8 cellular contexts compared by ENCODE assay signal in genomic region chr21:37266515-37267221, GRCh38. TPM values are rescaled to one million over a fixed set of nuclear protein-coding genes. Genes with fewer than 3 reads are reported as not detected.
DNase-seq lines count a peak whose midpoint lies in the region; ATAC-seq and TF ChIP-seq lines count a peak whose summit lies in the region.

No MANE protein-coding gene starts in this region.

- H3K4me1 ChIP-seq in ascending aorta (peaks cover 0 to 18% of the 10 kb centered on the region in 2 donors), smooth muscle cell (ENCODE audit: low read depth) (peaks cover 7% of the 10 kb centered on the region)

- DNase-seq in AG04450 (ENCODE audit: low read depth, low spot score) (no peak), GM12864 (ENCODE audit: low read depth) (no peak), NCI-H2029 (lab: John Stamatoyannopoulos, UW) (peak; percentile 89), ascending aorta (ENCODE audit: low spot score in 2 of 2) (no peak), iPS-NIHi11 (ENCODE audit: low spot score) (peak; percentile 52), smooth muscle cell (lab: John Stamatoyannopoulos, UW; ENCODE audit: unreplicated experiment) (no peak), AG08395 (ENCODE audit: low spot score) (no peak)

- POLR2A ChIA-PET in AG04450 (lab: Yijun Ruan, JAX), result interaction anchor here (0.7 to 2.5 kb wide), 6 partner anchors 9 to 297 kb away, joined by 3 to 22 read pairs (median 6); partner anchors contain the start of gene DYRK1A

- CTCF ChIA-PET in AG04450 (lab: Charles Lee), result interaction anchor here (1.3 kb wide), 1 partner anchor 16 kb away, joined by 5 read pairs; no protein-coding TSS in a partner anchor

- peaks cover 6% of the 10 kb centered on the region for H3F3A ChIP-seq in smooth muscle cell (ENCODE audit: low read depth)

- intact Hi-C loops in ascending aorta (cut with DNase I), result loop anchor here (1.0 to 5.0 kb wide), 8 partner anchors 45 to 1191 kb away; partner anchors contain the start of genes DYRK1A, PIGP and TTC3

- peak overlapping the region; percentile 100 for H3K27ac ChIP-seq in AG04450 (ENCODE audit: low read depth, low read length)
- peak overlapping the region; percentile 97 to 98 for H3K27ac ChIP-seq in ascending aorta
- H3K27ac ChIP-seq in smooth muscle cell (ENCODE audit: low read depth), result peak overlapping the region; percentile 98

- H2AFZ ChIP-seq in smooth muscle cell (ENCODE audit: low read depth), result peak overlapping the region; percentile 76

- H3K4me2 ChIP-seq in smooth muscle cell, result peak overlapping the region; percentile 92

- H3K79me2 ChIP-seq in smooth muscle cell (ENCODE audit: low read depth), result peaks cover 52% of the 10 kb centered on the region

- H3K27me3 ChIP-seq in AG04450 (ENCODE audit: control insufficient read depth, insufficient read depth, low read length) (no peaks in the 10 kb centered on the region), ascending aorta (no peaks in the 10 kb centered on the region), smooth muscle cell (ENCODE audit: low read depth) (no peaks in the 10 kb centered on the region)

- no peak for TF ChIP-seq CTCF in AG04450 (IDR thresholded peaks at IDR 0.05; ENCODE audit: low read depth, low read length)
- TF ChIP-seq CTCF in GM12864 (IDR thresholded peaks at IDR 0.05; ENCODE audit: low read depth, low read length, missing control alignments), result no peak
- TF ChIP-seq CTCF in ascending aorta (IDR thresholded peaks at IDR 0.05), result no peak
- TF ChIP-seq CTCF in smooth muscle cell (IDR thresholded peaks at IDR 0.05; ENCODE audit: borderline replicate concordance, insufficient read depth, poor library complexity, severe bottlenecking), result no peak

- H3K9me3 ChIP-seq in AG04450 (ENCODE audit: control insufficient read depth, insufficient read depth, low read length) (no peaks in the 10 kb centered on the region), ascending aorta (no peaks in the 10 kb centered on the region), smooth muscle cell (replicated peaks; ENCODE audit: low read depth) (no peaks in the 10 kb centered on the region)

- 2% methylated on average over 38 of the region's 39 CpGs for WGBS in smooth muscle cell (ENCODE audit: low lambda C conversion rate)

- peaks cover 14% of the 10 kb centered on the region for H4K20me1 ChIP-seq in smooth muscle cell (ENCODE audit: low read depth)

- peak overlapping the region; percentile 63 for H3K9ac ChIP-seq in smooth muscle cell (ENCODE audit: low read depth)

- peak overlapping the region; percentile 85 for H3K4me3 ChIP-seq in AG04450 (ENCODE audit: low read depth, low read length)
- H3K4me3 ChIP-seq in GM12864 (ENCODE audit: low read depth, low read length), result peak overlapping the region; percentile 91
- peak overlapping the region; percentile 81 to 93 for H3K4me3 ChIP-seq in ascending aorta
- peak overlapping the region; percentile 71 for H3K4me3 ChIP-seq in smooth muscle cell

- H3K36me3 ChIP-seq in ascending aorta, result no peaks in the 10 kb centered on the region
- H3K36me3 ChIP-seq in smooth muscle cell (ENCODE audit: low read depth), result no peaks in the 10 kb centered on the region

- peak; percentile 6 for ATAC-seq in HG02798 (IDR thresholded peaks at IDR 0.05; ENCODE audit: poor library complexity, unreplicated experiment)

RNA-seq across cellular contexts. Expression of gene VPS26C, which starts 0.5 kb away (rescaled TPM):
- 42.7 and 45.6 TPM in 2 replicates for polyA plus RNA-seq in AG04450 (2011; rRNA removed)
- 34.8 and 40.7 TPM in 2 replicates for polyA minus RNA-seq in AG04450 (2011; rRNA and poly(A)+ RNA removed)
- 137 TPM for total RNA-seq in ascending aorta
- 50.3 and 64.8 TPM in 2 replicates for total RNA-seq in smooth muscle cell
- 31.7 and 35.4 TPM in 2 replicates for polyA plus RNA-seq in smooth muscle cell

Comparison
In these comparisons a context has a peak if more than half of its experiments do, and no peak if none do; other contexts are left out.
1. DNase-seq: peak in NCI-H2029 (single experiment) and iPS-NIHi11 (single experiment); none in AG04450 (single experiment), GM12864 (single experiment), ascending aorta (0 of 2), smooth muscle cell (single experiment) and AG08395 (single experiment).
2. Peak in every context shown above with its lines, with median percentiles within 50 percentile points of each other: H3K27ac ChIP-seq and H3K4me3 ChIP-seq.